ENCODE assay signal across 25 cellular contexts in the genomic region with DNA sequence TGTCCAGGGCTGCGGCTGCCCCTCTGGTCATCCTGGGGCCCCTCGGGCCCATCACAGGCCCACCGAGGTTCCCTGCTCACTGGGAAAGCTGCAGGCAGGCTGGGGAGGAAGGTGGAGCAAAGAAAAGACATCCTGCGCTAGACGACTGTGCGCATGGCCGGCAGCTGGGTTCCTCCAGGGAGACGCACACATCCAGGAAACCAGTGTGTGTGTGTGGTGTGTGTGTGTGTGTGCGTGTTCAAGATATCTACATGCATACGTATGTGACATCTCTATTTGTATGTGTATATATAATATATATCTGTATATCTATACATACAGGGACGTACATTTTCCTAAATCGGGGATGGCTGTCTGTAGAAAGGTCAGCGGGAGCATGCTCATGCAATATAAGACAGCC.
A peak's percentile ranks its signal among the peaks of the same experiment; 100 is the strongest.
DNase-seq lines count a peak whose midpoint lies in the region; ATAC-seq and TF ChIP-seq lines count a peak whose summit lies in the region.
"Had no signal": no experiment of that assay in that cellular context is flagged by ENCODE, and none has a peak within 500 bp of the region (broad histone marks: within the 10 kb centered on the region; RNA-seq: fewer than 3 reads in every experiment).

No MANE protein-coding gene starts in this region.

- no peak overlapping the region for H2AFZ ChIP-seq in SK-N-SH (ENCODE audit: low read depth)

- peaks cover 0 to 15% of the 10 kb centered on the region in 2 experiments; a peak in 1 of 4 replicates for H3K4me1 ChIP-seq in SK-N-SH (ENCODE audit: control insufficient read depth in 1 of 2, insufficient read depth in 2 of 2, low read depth in 1 of 2, low read length in 1 of 2)
- H3K4me1 ChIP-seq: A549 had no signal

- H3K9ac ChIP-seq in SK-N-SH: no peak overlapping the region

- DNase-seq in AG08395 (ENCODE audit: low spot score) (peak; percentile 43), NCI-H1694 treated with DMSO at 0.1 percent for 48 hours (lab: John Stamatoyannopoulos, UW) (peak; percentile 45), fibroblast of mammary gland (ENCODE audit: low read depth) (peak; percentile 56), ACHN (no peak), SK-N-SH (no peak)
- no peak for DNase-seq in activated naive CD4-positive, alpha-beta T cell treated with anti-CD3 and anti-CD28 coated beads, Interleukin-2, amount 50 U/mL, for 72 hours (ENCODE audit: low spot score in 2 of 2)
- DNase-seq: activated CD4-positive, alpha-beta T cell treated with anti-CD3 and anti-CD28 coated beads, Interleukin-2, amount 50 U/mL, for 48 hours; activated naive CD4-positive, alpha-beta T cell treated with anti-CD3 and anti-CD28 coated beads for 36 hours; activated T-cell treated with anti-CD3 and anti-CD28 coated beads, Interleukin-2, amount 50 U/mL, for 1 hour; aorta; DND-41; mammary epithelial cell; MM.1S; NCI-H2029; NCI-H510A; nephron progenitor cell; Right ventricle myocardium superior; stimulated activated naive CD4-positive, alpha-beta T cell; T-helper 1 cell had no signal

- in situ Hi-C loops in ACHN (cut with HindIII; ENCODE audit: low pct_ligation_motif_present, low pct_unique_long_range_greater_than_20kb, low sequenced_read_pairs): no loop called here

- peaks cover 0 to 34% of the 10 kb centered on the region in 2 experiments for H3K36me3 ChIP-seq in SK-N-SH (replicated peaks in 1 of 2; ENCODE audit: control insufficient read depth in 1 of 2, insufficient read depth in 2 of 2, low read length in 1 of 2)

- no peaks in the 10 kb centered on the region for H3K9me2 ChIP-seq in SK-N-SH

- H3K36me3 Mint-ChIP-seq in nephron (ENCODE audit: low read depth): peaks cover 3% of the 10 kb centered on the region
- no peaks in the 10 kb centered on the region for H3K36me3 Mint-ChIP-seq in activated naive CD4-positive, alpha-beta T cell treated with anti-CD3 and anti-CD28 coated beads, Interleukin-2, amount 50 U/mL, for 72 hours

- no peak overlapping the region for H3K4me3 ChIP-seq in fibroblast of mammary gland (ENCODE audit: control insufficient read depth, low read depth, low read length)
- H3K4me3 ChIP-seq in SK-N-SH (ENCODE audit: low read depth in 2 of 2, low read length in 1 of 2): no peak overlapping the region
- H3K4me3 ChIP-seq: A549, tibial nerve had no signal

- H3K27ac ChIP-seq in SK-N-SH (ENCODE audit: low read depth in 2 of 2, low read length in 1 of 2): no peak overlapping the region; a peak in 1 of 4 replicates
- H3K27ac ChIP-seq: A549, tibial nerve, VCaP had no signal

- peaks cover 57% of the 10 kb centered on the region for H3K4me1 Mint-ChIP-seq in nephron
- H3K4me1 Mint-ChIP-seq: IgD-negative memory B cell had no signal

- no peak for TF ChIP-seq CTCF in fibroblast of mammary gland (conservative IDR thresholded peaks at IDR 0.05; ENCODE audit: control insufficient read depth, insufficient read depth, low read depth, low read length)
- no peak for TF ChIP-seq CTCF in nephron (IDR thresholded peaks at IDR 0.05; ENCODE audit: unreplicated experiment in 3 of 3)
- no peak for TF ChIP-seq CTCF in SK-N-SH (IDR thresholded peaks at IDR 0.05)

- no peak for TF ChIP-seq RAD21 in SK-N-SH (IDR thresholded peaks at IDR 0.05; ENCODE audit: low read length)

- H3K27me3 Mint-ChIP-seq in nephron (ENCODE audit: low read depth): no peaks in the 10 kb centered on the region
- H3K27me3 Mint-ChIP-seq: IgD-negative memory B cell had no signal

- peak overlapping the region; percentile 31 to 68 (median 44) for H3K4me3 Mint-ChIP-seq in nephron
- H3K4me3 Mint-ChIP-seq: activated naive CD4-positive, alpha-beta T cell treated with anti-CD3 and anti-CD28 coated beads for 36 hours; IgD-negative memory B cell; nephron progenitor cell had no signal

- no peaks in the 10 kb centered on the region for H4K20me1 ChIP-seq in SK-N-SH (ENCODE audit: insufficient read depth)

- no peaks in the 10 kb centered on the region for H3K79me2 ChIP-seq in SK-N-SH (ENCODE audit: insufficient read depth)

- ATAC-seq in activated naive CD4-positive, alpha-beta T cell treated with anti-CD3 and anti-CD28 coated beads, Interleukin-2, amount 50 U/mL, for 72 hours: no peak
- no peak for ATAC-seq in HG02970 (IDR thresholded peaks at IDR 0.05; ENCODE audit: low FRiP score, unreplicated experiment)
- ATAC-seq: A549 had no signal

- POLR2A ChIA-PET in SK-N-SH (lab: Yijun Ruan, JAX): no interaction called here

- no peaks in the 10 kb centered on the region for H3K9me3 Mint-ChIP-seq in nephron
- H3K9me3 Mint-ChIP-seq in activated naive CD4-positive, alpha-beta T cell treated with anti-CD3 and anti-CD28 coated beads, Interleukin-2, amount 50 U/mL, for 72 hours: no peaks in the 10 kb centered on the region
- H3K9me3 Mint-ChIP-seq: activated naive CD4-positive, alpha-beta T cell treated with anti-CD3 and anti-CD28 coated beads for 36 hours; IgD-negative memory B cell; nephron progenitor cell had no signal

- H3K27ac Mint-ChIP-seq in nephron: peak overlapping the region; percentile 90 to 98 (median 96)
- H3K27ac Mint-ChIP-seq in activated naive CD4-positive, alpha-beta T cell treated with anti-CD3 and anti-CD28 coated beads, Interleukin-2, amount 50 U/mL, for 72 hours: no peak overlapping the region
- H3K27ac Mint-ChIP-seq: activated naive CD4-positive, alpha-beta T cell treated with anti-CD3 and anti-CD28 coated beads for 36 hours; IgD-negative memory B cell had no signal

- no peaks in the 10 kb centered on the region for H3K27me3 ChIP-seq in SK-N-SH (ENCODE audit: insufficient read depth)
- H3K27me3 ChIP-seq: tibial nerve had no signal

- WGBS in SK-N-SH (ENCODE audit: low lambda C conversion rate): 84% methylated on average over 13 of the region's 13 CpGs

- no peak for TF ChIP-seq EP300 in SK-N-SH (IDR thresholded peaks at IDR 0.05; ENCODE audit: borderline replicate concordance in 1 of 2, low read depth in 1 of 2, low read length in 1 of 2)

- H3K4me2 ChIP-seq in SK-N-SH: no peak overlapping the region
- H3K4me2 ChIP-seq: A549 had no signal

- no peaks in the 10 kb centered on the region for H3K9me3 ChIP-seq in SK-N-SH
- H3K9me3 ChIP-seq: A549, tibial nerve had no signal

- no peaks in the 10 kb centered on the region for H3F3A ChIP-seq in SK-N-SH (replicated peaks; ENCODE audit: insufficient read depth)

- CTCF ChIA-PET in SK-N-SH (lab: Yijun Ruan, JAX): interaction anchor here (0.6 to 19.3 kb wide), 7 partner anchors 11 to 112 kb away, joined by 3 to 318 read pairs (median 4); no protein-coding TSS in a partner anchor

TF ChIP-seq in SK-N-SH, 30 proteins besides CTCF, POLR2A, EP300 and RAD21:
- TF ChIP-seq FOSL2 (IDR thresholded peaks at IDR 0.05; ENCODE audit: borderline replicate concordance, low read depth): no peak
- TF ChIP-seq FOXM1 (IDR thresholded peaks at IDR 0.05; ENCODE audit: low read depth): no peak
- TF ChIP-seq TAF1 (IDR thresholded peaks at IDR 0.05; ENCODE audit: borderline replicate concordance, low read depth, low read length): no peak
- TF ChIP-seq IRF3 (IDR thresholded peaks at IDR 0.05; ENCODE audit: low read depth, low read length): no peak
- TF ChIP-seq EZH2phosphoT487 (IDR thresholded peaks at IDR 0.05; ENCODE audit: borderline replicate concordance, low read depth): no peak

Comparison
In these comparisons a context has a peak if more than half of its experiments do, and no peak if none do; other contexts are left out.
1. DNase-seq: peak in AG08395 (single experiment), NCI-H1694 treated with DMSO at 0.1 percent for 48 hours (single experiment) and fibroblast of mammary gland (single experiment); none in activated naive CD4-positive, alpha-beta T cell treated with anti-CD3 and anti-CD28 coated beads, Interleukin-2, amount 50 U/mL, for 72 hours (0 of 2), ACHN (single experiment) and SK-N-SH (single experiment).
2. H3K27ac Mint-ChIP-seq: peak in nephron (3 of 3); none in activated naive CD4-positive, alpha-beta T cell treated with anti-CD3 and anti-CD28 coated beads, Interleukin-2, amount 50 U/mL, for 72 hours (0 of 2).